18 cellular contexts compared by ENCODE assay signal in genomic region chr10:79208251-79208983, GRCh38.
DNase-seq lines count a peak whose midpoint lies in the region; ATAC-seq, FAIRE-seq and TF ChIP-seq lines count a peak whose summit lies in the region.
"Had no signal": no experiment of that assay in that cellular context is flagged by ENCODE, and none has a peak within 500 bp of the region (broad histone marks: within the 10 kb centered on the region; RNA-seq: fewer than 3 reads in every experiment).

No MANE protein-coding gene starts in this region.

- ATAC-seq in K562: no peak
- no peak for ATAC-seq in memory B cell (ENCODE audit: low read depth)
- ATAC-seq in stimulated activated memory B cell treated with anti-CD40 and anti-IgM and Interleukin-4, amounts not matched to agents 10 μg/mL and 1 μg/mL and 100 μg/mL, for 72 hours: no peak
- no peak for ATAC-seq in GM18511 (IDR thresholded peaks at IDR 0.05; ENCODE audit: unreplicated experiment)
- ATAC-seq: A549 had no signal

- H2AFZ ChIP-seq in K562 (ENCODE audit: low read depth, low read length): no peak overlapping the region
- H2AFZ ChIP-seq: GM23248 had no signal

- TF ChIP-seq RAD21 in K562 (CRISPR knock-in tag; conservative IDR thresholded peaks at IDR 0.05 in 1 of 2, IDR thresholded peaks at IDR 0.05 in 1 of 2): no peak

- no peaks in the 10 kb centered on the region for H3K27me3 ChIP-seq in Caco-2 (replicated peaks; ENCODE audit: control insufficient read depth, insufficient read depth, low read length)
- H3K27me3 ChIP-seq in K562 (ENCODE audit: control insufficient read depth in 2 of 2, insufficient read depth in 2 of 2, low read length in 2 of 2): no peaks in the 10 kb centered on the region

- H4K20me1 ChIP-seq in K562 (replicated peaks; ENCODE audit: control insufficient read depth, insufficient read depth, low read length): no peaks in the 10 kb centered on the region; the same call in 1 of the 2 replicates

- H3K36me3 ChIP-seq in Caco-2 (ENCODE audit: control insufficient read depth, insufficient read depth, low read length) (peaks cover 4% of the 10 kb centered on the region), K562 (ENCODE audit: control insufficient read depth, insufficient read depth, low read length) (peaks cover 35% of the 10 kb centered on the region; the same call in 2 of the 3 replicates)
- H3K36me3 ChIP-seq: HAP-1 had no signal

- H3K27ac Mint-ChIP-seq in Caco-2 (ENCODE audit: unreplicated experiment) (peak overlapping the region; percentile 33), memory B cell (peak overlapping the region; percentile 33)
- H3K27ac Mint-ChIP-seq in stimulated activated memory B cell treated with anti-CD40 and anti-IgM and Interleukin-4, amounts not matched to agents 10 μg/mL and 1 μg/mL and 100 μg/mL, for 72 hours: peak overlapping the region; percentile 1

- no peaks in the 10 kb centered on the region for H3K4me1 ChIP-seq in Caco-2
- no peaks in the 10 kb centered on the region for H3K4me1 ChIP-seq in K562 (replicated peaks in 1 of 2; ENCODE audit: control insufficient read depth in 2 of 2, insufficient read depth in 2 of 2, low read length in 2 of 2)
- H3K4me1 ChIP-seq: A549, HAP-1 had no signal

- WGBS in K562 (ENCODE audit: insufficient coverage, low coverage, missing lambda C conversion rate): 90% methylated on average over 14 of the region's 15 CpGs

- intact Hi-C loops in Caco-2 (cut with micrococcal nuclease; ENCODE audit: unreplicated experiment) (no loop called here), K562 (cut with micrococcal nuclease) (no loop called here), cardiac septum (cut with DNase I) (no loop called here)

- CTCF ChIA-PET in Caco-2 (lab: Charles Lee): no interaction called here
- CTCF ChIA-PET in K562 (lab: Yijun Ruan, JAX; ENCODE audit: low intra/inter-chr PET ratio): no interaction called here

- H3K9me3 ChIP-seq in Caco-2: no peaks in the 10 kb centered on the region
- H3K9me3 ChIP-seq in K562 (replicated peaks; ENCODE audit: control insufficient read depth, insufficient read depth, low read depth, low read length): no peaks in the 10 kb centered on the region
- H3K9me3 ChIP-seq: A549, HAP-1 had no signal

- no peak for TF ChIP-seq CTCF in Caco-2 (IDR thresholded peaks at IDR 0.05; ENCODE audit: insufficient read depth in 1 of 2, low read depth in 1 of 2, low read length in 1 of 2, severe bottlenecking in 1 of 2, unreplicated experiment in 1 of 2)
- no peak for TF ChIP-seq CTCF in K562 (IDR thresholded peaks at IDR 0.05 in 2 of 3, conservative IDR thresholded peaks at IDR 0.05 in 1 of 3; ENCODE audit: insufficient read depth in 2 of 3, low read depth in 1 of 3, low read length in 3 of 3)

- TF ChIP-seq POLR2A in K562 (conservative IDR thresholded peaks at IDR 0.05): no peak

- H3K4me3 ChIP-seq in Caco-2 (ENCODE audit: low read depth, low read length): no peak overlapping the region
- H3K4me3 ChIP-seq in K562: no peak overlapping the region
- H3K4me3 ChIP-seq: A549, GM23248, HAP-1 had no signal

- BruUV-seq in Caco-2 (replicated peaks; lab: Mats Ljungman, UMichigan) (no TSS peak), K562 (replicated peaks; lab: Mats Ljungman, UMichigan) (no TSS peak)

- H3K9me3 Mint-ChIP-seq in Caco-2 (ENCODE audit: unreplicated experiment) (no peaks in the 10 kb centered on the region), memory B cell (no peaks in the 10 kb centered on the region)
- H3K9me3 Mint-ChIP-seq in stimulated activated memory B cell treated with anti-CD40 and anti-IgM and Interleukin-4, amounts not matched to agents 10 μg/mL and 1 μg/mL and 100 μg/mL, for 72 hours: no peaks in the 10 kb centered on the region

- H3K36me3 Mint-ChIP-seq in Caco-2 (ENCODE audit: insufficient read depth, unreplicated experiment) (peaks cover 20% of the 10 kb centered on the region), memory B cell (no peaks in the 10 kb centered on the region)
- H3K36me3 Mint-ChIP-seq in stimulated activated memory B cell treated with anti-CD40 and anti-IgM and Interleukin-4, amounts not matched to agents 10 μg/mL and 1 μg/mL and 100 μg/mL, for 72 hours: peaks cover 6% of the 10 kb centered on the region

- POLR2A ChIA-PET in Caco-2 (lab: Charles Lee): interaction anchor here (0.5 kb wide), 1 partner anchor 32 kb away, joined by 3 read pairs; no protein-coding TSS in a partner anchor
- POLR2A ChIA-PET in K562 (lab: Yijun Ruan, JAX): interaction anchor here (0.6 kb wide), 2 partner anchors 26 to 386 kb away, joined by 3 read pairs; no protein-coding TSS in a partner anchor

- peaks cover 3% of the 10 kb centered on the region for H3K4me1 Mint-ChIP-seq in Caco-2 (ENCODE audit: low read depth, unreplicated experiment)
- peaks cover 8% of the 10 kb centered on the region for H3K4me1 Mint-ChIP-seq in memory B cell
- H3K4me1 Mint-ChIP-seq in stimulated activated memory B cell treated with anti-CD40 and anti-IgM and Interleukin-4, amounts not matched to agents 10 μg/mL and 1 μg/mL and 100 μg/mL, for 72 hours: peaks cover 8% of the 10 kb centered on the region

- H3K27me3 Mint-ChIP-seq in Caco-2 (ENCODE audit: insufficient read depth, unreplicated experiment): no peaks in the 10 kb centered on the region
- peaks cover 2% of the 10 kb centered on the region for H3K27me3 Mint-ChIP-seq in memory B cell
- H3K27me3 Mint-ChIP-seq in stimulated activated memory B cell treated with anti-CD40 and anti-IgM and Interleukin-4, amounts not matched to agents 10 μg/mL and 1 μg/mL and 100 μg/mL, for 72 hours: no peaks in the 10 kb centered on the region

- no peak for DNase-seq in Caco-2
- DNase-seq in K562 (ENCODE audit: extremely low read depth in 1 of 4, low spot score in 3 of 4): no peak
- no peak for DNase-seq in memory B cell (ENCODE audit: low spot score in 2 of 2)
- DNase-seq in cardiac septum (ENCODE audit: low spot score): no peak
- DNase-seq in NCI-H2029 (lab: John Stamatoyannopoulos, UW): no peak
- DNase-seq: DMS79, GM23248, KBM-7, NCI-H1694 treated with DMSO at 0.1 percent for 48 hours, NCI-H2107, NCI-H2227 treated with DMSO at 0.1 percent for 48 hours, NCI-H524, NCI-H82, OCI-M1 had no signal

- H3K4me3 Mint-ChIP-seq in Caco-2 (ENCODE audit: unreplicated experiment): no peak overlapping the region
- H3K4me3 Mint-ChIP-seq in memory B cell: no peak overlapping the region
- no peak overlapping the region for H3K4me3 Mint-ChIP-seq in stimulated activated memory B cell treated with anti-CD40 and anti-IgM and Interleukin-4, amounts not matched to agents 10 μg/mL and 1 μg/mL and 100 μg/mL, for 72 hours

- peak overlapping the region in 1 of 2 experiments; percentile 6; a peak in 2 of 4 replicates for H3K9ac ChIP-seq in K562 (ENCODE audit: insufficient read depth in 1 of 2, low read depth in 2 of 2, low read length in 2 of 2)
- H3K9ac ChIP-seq: GM23248 had no signal

- peaks cover 6% of the 10 kb centered on the region for H3K9me1 ChIP-seq in K562 (ENCODE audit: control insufficient read depth, insufficient read depth, low read length)

- in situ Hi-C loops in K562 (cut with MboI): no loop called here

- no peaks in the 10 kb centered on the region for H3K79me2 ChIP-seq in K562 (ENCODE audit: control insufficient read depth, insufficient read depth, low read length)

- H3K4me2 ChIP-seq in K562 (ENCODE audit: insufficient read depth, low read length): no peak overlapping the region
- H3K4me2 ChIP-seq: A549 had no signal

- H3K27ac ChIP-seq in K562 (ENCODE audit: extremely low read depth, low read depth, low read length): no peak overlapping the region
- H3K27ac ChIP-seq: A549, GM23248 had no signal

- FAIRE-seq in K562 (lab: Jason Lieb, UNC): no peak
- FAIRE-seq: A549 had no signal

- TF ChIP-seq EP300 in K562 (IDR thresholded peaks at IDR 0.05; ENCODE audit: low read length): no peak

TF ChIP-seq in K562, 482 proteins besides CTCF, POLR2A, EP300 and RAD21:
- peak; percentile 73; the same call in 1 of the 2 replicates for TF ChIP-seq ZNF24 (IDR thresholded peaks at IDR 0.05)
- no peak for TF ChIP-seq ZMIZ1 (IDR thresholded peaks at IDR 0.05; ENCODE audit: low read depth in 2 of 2, low read length in 2 of 2)
